12 cellular contexts compared by ENCODE assay signal in the genomic region with DNA sequence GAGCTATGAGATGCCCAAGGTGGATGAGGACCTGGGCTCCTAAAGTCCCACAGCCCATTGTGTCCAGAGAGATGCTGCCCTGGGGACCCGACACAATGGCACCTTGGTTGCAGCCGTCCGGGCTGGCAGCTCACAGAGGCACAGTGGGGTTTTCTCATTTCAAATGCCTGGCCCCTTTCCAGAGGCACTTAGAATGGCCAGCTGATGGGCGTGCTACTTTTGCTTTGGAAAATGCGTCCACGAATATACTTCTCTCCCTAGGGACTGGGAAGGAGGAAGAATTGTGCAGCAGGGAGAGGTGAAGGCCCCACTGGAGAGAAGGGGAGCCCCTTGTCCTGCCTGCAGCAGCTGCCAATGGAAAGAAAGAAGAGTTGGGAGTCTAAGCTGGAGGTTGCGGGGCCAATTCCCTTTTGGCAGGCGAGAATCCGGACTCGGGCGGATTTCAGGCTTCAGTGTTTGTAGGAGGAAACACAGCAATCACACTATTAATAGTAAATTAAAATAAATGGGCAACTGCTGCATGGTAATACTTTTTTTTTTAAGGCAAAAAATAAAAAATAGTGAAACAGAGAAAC. TPM values are rescaled to one million over a fixed set of nuclear protein-coding genes. Genes with fewer than 3 reads are reported as not detected.
DNase-seq lines count a peak whose midpoint lies in the region; ATAC-seq, FAIRE-seq and TF ChIP-seq lines count a peak whose summit lies in the region.
"Had no signal": no experiment of that assay in that cellular context is flagged by ENCODE, and none has a peak within 500 bp of the region (broad histone marks: within the 10 kb centered on the region; RNA-seq: fewer than 3 reads in every experiment).

No MANE protein-coding gene starts in this region.

- intact Hi-C loops in CD4-positive, alpha-beta T cell (cut with DNase I, micrococcal nuclease) = loop anchor here in 1 of 2 experiments (5.0 kb wide), 2 partner anchors 33 to 138 kb away; no protein-coding TSS in a partner anchor

- no peaks in the 10 kb centered on the region for H4K20me1 ChIP-seq in GM23338 (replicated peaks; ENCODE audit: insufficient read depth)

- WGBS in small intestine, 3 donors = 60 to 76% (median 69%) methylated on average over 11 of the region's 11 CpGs

- peak overlapping the region; percentile 68 for H3K27ac ChIP-seq in CD4-positive, alpha-beta T cell (ENCODE audit: low read depth, low read length)
- no peak overlapping the region for H3K27ac ChIP-seq in GM23338 (ENCODE audit: low read depth)
- peak overlapping the region; percentile 88 for H3K27ac ChIP-seq in cingulate gyrus (ENCODE audit: low read depth, low read length)
- H3K27ac ChIP-seq in small intestine (ENCODE audit: low read depth in 1 of 2, low read length in 1 of 2) = no peak overlapping the region

- H3K27ac Mint-ChIP-seq in CD4-positive, alpha-beta T cell = peak overlapping the region; percentile 77
- H3K27ac Mint-ChIP-seq in GM23338 = no peak overlapping the region
- H3K27ac Mint-ChIP-seq in nephron = peak overlapping the region; percentile 30 to 77 (median 77)
- H3K27ac Mint-ChIP-seq: H9 had no signal

- no peaks in the 10 kb centered on the region for H3K9me3 Mint-ChIP-seq in CD4-positive, alpha-beta T cell
- H3K9me3 Mint-ChIP-seq in GM23338 (no peaks in the 10 kb centered on the region), nephron (no peaks in the 10 kb centered on the region)
- H3K9me3 Mint-ChIP-seq: H9 had no signal

- no peak for ATAC-seq in CD4-positive, alpha-beta T cell (ENCODE audit: poor library complexity)
- no peak for ATAC-seq in GM23338

- no peaks in the 10 kb centered on the region for H3K27me3 ChIP-seq in CD4-positive, alpha-beta T cell (ENCODE audit: control insufficient read depth, insufficient read depth, low read length)
- H3K27me3 ChIP-seq in GM23338 (ENCODE audit: insufficient read depth) (peaks cover 76% of the 10 kb centered on the region), small intestine (ENCODE audit: control insufficient read depth in 2 of 2, insufficient read depth in 2 of 2, low read length in 2 of 2) (peaks cover 10 to 12% of the 10 kb centered on the region in 2 donors)

- no peak for DNase-seq in CD4-positive, alpha-beta T cell
- DNase-seq in GM23338 (ENCODE audit: low spot score) = no peak
- no peak for DNase-seq in stimulated activated CD4-positive, alpha-beta T cell treated with anti-CD3 and anti-CD28 coated beads, Interleukin-4, amount 100 ng/mL, for 24 hours
- no peak for DNase-seq in activated CD4-positive, CD25-positive, alpha-beta regulatory T cell (lab: John Stamatoyannopoulos, UW)
- no peak for DNase-seq in HTR-8/SVneo (ENCODE audit: insufficient read length, low spot score)
- DNase-seq in small intestine = no peak
- DNase-seq: activated gamma-delta T cell treated with Interleukin-2 at 50 U/mL for 16 hours; effector CD4-positive, alpha-beta T cell; H9 had no signal

- H3K4me3 ChIP-seq in GM23338 (peak overlapping the region; percentile 71), small intestine (ENCODE audit: low read depth in 1 of 2, low read length in 2 of 2) (no peak overlapping the region)

- H3K4me3 Mint-ChIP-seq in CD4-positive, alpha-beta T cell = peak overlapping the region; percentile 84
- H3K4me3 Mint-ChIP-seq in GM23338 (peak overlapping the region; percentile 64), nephron (peak overlapping the region; percentile 70 to 81 (median 78))

- no peaks in the 10 kb centered on the region for H3K79me2 ChIP-seq in GM23338 (replicated peaks; ENCODE audit: insufficient read depth)

- H3K36me3 Mint-ChIP-seq in CD4-positive, alpha-beta T cell (ENCODE audit: low read depth) = peaks cover 30% of the 10 kb centered on the region
- H3K36me3 Mint-ChIP-seq in GM23338 (ENCODE audit: low read depth) (no peaks in the 10 kb centered on the region), nephron (ENCODE audit: low read depth) (peaks cover 6% of the 10 kb centered on the region)

- H2AFZ ChIP-seq in GM23338 = no peak overlapping the region; the same call in 1 of the 2 replicates

- H3K4me1 ChIP-seq in GM23338 (ENCODE audit: insufficient read depth) (peaks cover 19% of the 10 kb centered on the region), small intestine (ENCODE audit: control insufficient read depth in 2 of 2, insufficient read depth in 1 of 2, low read depth in 1 of 2, low read length in 1 of 2) (no peaks in the 10 kb centered on the region)

- 0 out of 2 replicates have a peak, but pooled peaks cover 8% of the 10 kb centered on the region for H3F3A ChIP-seq in GM23338 (replicated peaks; ENCODE audit: low read depth)

- peaks cover 65% of the 10 kb centered on the region for H3K4me1 Mint-ChIP-seq in CD4-positive, alpha-beta T cell (ENCODE audit: low read depth)
- H3K4me1 Mint-ChIP-seq in GM23338 = peaks cover 29% of the 10 kb centered on the region
- H3K4me1 Mint-ChIP-seq in nephron = peaks cover 41% of the 10 kb centered on the region

- no peak for TF ChIP-seq CTCF in CD4-positive, alpha-beta T cell (IDR thresholded peaks at IDR 0.05)
- TF ChIP-seq CTCF in GM23338 (conservative IDR thresholded peaks at IDR 0.05; ENCODE audit: low read depth in 2 of 2) (no peak), nephron (IDR thresholded peaks at IDR 0.05; ENCODE audit: unreplicated experiment in 3 of 3) (no peak)

- CTCF ChIA-PET in CD4-positive, alpha-beta T cell (lab: Charles Lee) = interaction anchor here (2.9 to 5.7 kb wide), 4 partner anchors 29 to 91 kb away, joined by 26 to 223 read pairs (median 61); no protein-coding TSS in a partner anchor

- H3K27me3 Mint-ChIP-seq in CD4-positive, alpha-beta T cell = no peaks in the 10 kb centered on the region
- peaks cover 61% of the 10 kb centered on the region for H3K27me3 Mint-ChIP-seq in GM23338 (ENCODE audit: insufficient read depth, low read depth, poor library complexity)
- H3K27me3 Mint-ChIP-seq in nephron (ENCODE audit: low read depth) = peaks cover 88% of the 10 kb centered on the region

- peak overlapping the region; percentile 89 for H3K4me2 ChIP-seq in GM23338

- POLR2A ChIA-PET in CD4-positive, alpha-beta T cell (lab: Charles Lee) = interaction anchor here (0.6 to 8.4 kb wide), 15 partner anchors 10 to 141 kb away, joined by 3 to 749 read pairs (median 21); a partner anchor contains a TSS

- no peak for FAIRE-seq in HTR-8/SVneo (lab: Jason Lieb, UNC)
- no peak for FAIRE-seq in small intestine (lab: Jason Lieb, UNC)

- no peaks in the 10 kb centered on the region for H3K36me3 ChIP-seq in GM23338 (ENCODE audit: insufficient read depth)
- no peaks in the 10 kb centered on the region for H3K36me3 ChIP-seq in small intestine (ENCODE audit: control insufficient read depth in 2 of 2, insufficient read depth in 2 of 2, low read length in 2 of 2)

- no peaks in the 10 kb centered on the region for H3K9me2 ChIP-seq in GM23338 (ENCODE audit: insufficient read depth)

- no peaks in the 10 kb centered on the region for H3K9me3 ChIP-seq in CD4-positive, alpha-beta T cell (ENCODE audit: control insufficient read depth, low read length)
- no peaks in the 10 kb centered on the region for H3K9me3 ChIP-seq in small intestine (ENCODE audit: control insufficient read depth, low read depth)

TF ChIP-seq in GM23338, 12 proteins besides CTCF, POLR2A, EP300 and RAD21 (continues in another document):
- no peak for TF ChIP-seq CREB1 (CRISPR knock-in tag; IDR thresholded peaks at IDR 0.05; ENCODE audit: low read depth)

RNA-seq across cellular contexts. Expression of a gene that starts 1.1 kb away (rescaled TPM):
- total RNA-seq in CD4-positive, alpha-beta T cell = 100 to 1,000 TPM; 101 to 102 TPM
- 0.24 and 2.6 TPM in 2 replicates for total RNA-seq in GM23338 (2014; rRNA removed; shearing (Covaris generic))
- polyA plus RNA-seq in GM23338 (2016; fragmentation: Nextera tagmentation; extraction: Ambion mirVana) (0.31 TPM in 1 of 2 replicates, not detected in the other), small intestine (1 to 10 TPM; 1.6 to 3.8 (median 1.6) TPM)
- total RNA-seq: H9, MCF 10A had no signal

Comparison
In these comparisons a context has a peak if more than half of its experiments do, and no peak if none do; other contexts are left out.
1. H3K27ac ChIP-seq: peak in CD4-positive, alpha-beta T cell (single experiment) and cingulate gyrus (single experiment); none in GM23338 (single experiment) and small intestine (0 of 2).
2. RNA of a gene that starts 1.1 kb away (total RNA-seq): 101 to 102 TPM in CD4-positive, alpha-beta T cell; 0.24 to 2.6 TPM in GM23338; every median in the first group is over 10 times any median in the second.
3. Peak in every context shown above with its lines, with median percentiles within 50 percentile points of each other: H3K4me3 Mint-ChIP-seq.